In the genomic region with DNA sequence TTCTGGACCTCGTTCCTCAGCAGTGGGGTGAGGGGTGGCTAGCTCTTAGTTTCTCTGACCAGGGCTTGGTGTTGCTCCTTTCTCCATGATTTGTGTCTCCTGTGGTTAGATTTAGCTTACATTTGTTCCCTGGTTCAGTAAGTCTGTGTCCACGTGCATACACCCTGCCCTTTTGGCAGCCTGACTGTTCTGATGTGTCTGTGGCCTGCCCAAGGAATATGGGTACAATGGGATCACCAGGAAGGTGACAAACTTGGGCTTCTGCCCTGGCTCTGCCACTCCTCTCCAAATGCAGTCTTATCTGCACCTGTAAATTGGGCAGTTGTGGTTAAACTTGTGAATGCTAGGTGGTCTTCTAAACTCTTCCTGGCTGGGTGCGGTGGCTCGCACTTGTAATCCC, we compare ENCODE assay signal across 1 cellular context.
TF ChIP-seq lines count a peak whose summit lies in the region.

No MANE protein-coding gene starts in this region.

TF ChIP-seq in WTC11, 78 proteins besides CTCF, POLR2A, EP300 and RAD21 (continued from another document):
- TF ChIP-seq, protein P1, sequence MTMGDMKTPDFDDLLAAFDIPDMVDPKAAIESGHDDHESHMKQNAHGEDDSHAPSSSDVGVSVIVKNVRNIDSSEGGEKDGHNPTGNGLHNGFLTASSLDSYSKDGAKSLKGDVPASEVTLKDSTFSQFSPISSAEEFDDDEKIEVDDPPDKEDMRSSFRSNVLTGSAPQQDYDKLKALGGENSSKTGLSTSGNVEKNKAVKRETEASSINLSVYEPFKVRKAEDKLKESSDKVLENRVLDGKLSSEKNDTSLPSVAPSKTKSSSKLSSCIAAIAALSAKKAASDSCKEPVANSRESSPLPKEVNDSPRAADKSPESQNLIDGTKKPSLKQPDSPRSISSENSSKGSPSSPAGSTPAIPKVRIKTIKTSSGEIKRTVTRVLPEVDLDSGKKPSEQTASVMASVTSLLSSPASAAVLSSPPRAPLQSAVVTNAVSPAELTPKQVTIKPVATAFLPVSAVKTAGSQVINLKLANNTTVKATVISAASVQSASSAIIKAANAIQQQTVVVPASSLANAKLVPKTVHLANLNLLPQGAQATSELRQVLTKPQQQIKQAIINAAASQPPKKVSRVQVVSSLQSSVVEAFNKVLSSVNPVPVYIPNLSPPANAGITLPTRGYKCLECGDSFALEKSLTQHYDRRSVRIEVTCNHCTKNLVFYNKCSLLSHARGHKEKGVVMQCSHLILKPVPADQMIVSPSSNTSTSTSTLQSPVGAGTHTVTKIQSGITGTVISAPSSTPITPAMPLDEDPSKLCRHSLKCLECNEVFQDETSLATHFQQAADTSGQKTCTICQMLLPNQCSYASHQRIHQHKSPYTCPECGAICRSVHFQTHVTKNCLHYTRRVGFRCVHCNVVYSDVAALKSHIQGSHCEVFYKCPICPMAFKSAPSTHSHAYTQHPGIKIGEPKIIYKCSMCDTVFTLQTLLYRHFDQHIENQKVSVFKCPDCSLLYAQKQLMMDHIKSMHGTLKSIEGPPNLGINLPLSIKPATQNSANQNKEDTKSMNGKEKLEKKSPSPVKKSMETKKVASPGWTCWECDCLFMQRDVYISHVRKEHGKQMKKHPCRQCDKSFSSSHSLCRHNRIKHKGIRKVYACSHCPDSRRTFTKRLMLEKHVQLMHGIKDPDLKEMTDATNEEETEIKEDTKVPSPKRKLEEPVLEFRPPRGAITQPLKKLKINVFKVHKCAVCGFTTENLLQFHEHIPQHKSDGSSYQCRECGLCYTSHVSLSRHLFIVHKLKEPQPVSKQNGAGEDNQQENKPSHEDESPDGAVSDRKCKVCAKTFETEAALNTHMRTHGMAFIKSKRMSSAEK (CRISPR knock-in tag; IDR thresholded peaks at IDR 0.05; ENCODE audit: borderline replicate concordance): no peak
